18 cellular contexts compared by ENCODE assay signal in the genomic region with DNA sequence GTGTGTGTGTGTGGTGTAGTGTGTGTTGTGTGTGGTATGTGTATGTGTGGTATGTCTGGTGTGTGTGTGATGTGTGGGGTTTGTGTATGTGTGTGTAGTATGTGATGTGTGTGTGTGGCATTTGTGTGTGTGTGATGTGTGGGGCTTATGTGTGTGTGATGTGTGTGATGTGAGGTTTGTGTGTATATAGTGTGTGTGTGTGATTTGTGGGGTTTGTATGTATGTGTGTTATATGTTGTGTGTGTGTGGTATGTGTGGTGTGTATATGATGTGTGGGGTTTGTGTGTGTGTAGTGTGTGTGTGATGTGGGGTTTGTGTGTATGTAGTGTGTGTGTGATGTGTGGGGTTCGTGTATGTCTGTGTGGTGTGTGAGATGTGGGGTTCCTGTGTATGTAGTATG. TPM values are rescaled to one million over a fixed set of nuclear protein-coding genes. Genes with fewer than 3 reads are reported as not detected.
A peak's percentile ranks its signal among the peaks of the same experiment; 100 is the strongest.
DNase-seq lines count a peak whose midpoint lies in the region; ATAC-seq, FAIRE-seq and TF ChIP-seq lines count a peak whose summit lies in the region.
"Had no signal": no experiment of that assay in that cellular context is flagged by ENCODE, and none has a peak within 500 bp of the region (broad histone marks: within the 10 kb centered on the region; RNA-seq: fewer than 3 reads in every experiment).

No MANE protein-coding gene starts in this region.

- H3F3A ChIP-seq in PC-3 (ENCODE audit: low read length, unreplicated experiment), result no peaks in the 10 kb centered on the region

- ATAC-seq in PC-3, result no peak
- ATAC-seq in HG03175 (IDR thresholded peaks at IDR 0.05; ENCODE audit: unreplicated experiment), result no peak
- ATAC-seq in GM21723 (IDR thresholded peaks at IDR 0.05; ENCODE audit: unreplicated experiment), result no peak

- H3K36me3 ChIP-seq in PC-3 (ENCODE audit: low read depth, low read length) (no peaks in the 10 kb centered on the region), keratinocyte (ENCODE audit: control insufficient read depth in 2 of 2, extremely low read depth in 1 of 2, insufficient read depth in 2 of 2, low read length in 2 of 2) (no peaks in the 10 kb centered on the region), skeletal muscle satellite cell (ENCODE audit: insufficient read depth, low read length) (no peaks in the 10 kb centered on the region), HAP-1 (replicated peaks) (no peaks in the 10 kb centered on the region)

- H2AFZ ChIP-seq in PC-3 (ENCODE audit: low read length) (no peak overlapping the region), keratinocyte (ENCODE audit: control insufficient read depth, low read length) (no peak overlapping the region)

- CTCF ChIA-PET in PC-3 (lab: Charles Lee), result no interaction called here

- H3K9me2 ChIP-seq in PC-3 (replicated peaks; ENCODE audit: low read length), result no peaks in the 10 kb centered on the region

- FAIRE-seq in keratinocyte (lab: Jason Lieb, UNC), result peak; percentile 44

- in situ Hi-C loops in HAP-1 (cut with MboI; ENCODE audit: low sequenced_read_pairs), result no loop called here

- no peaks in the 10 kb centered on the region for H4K20me1 ChIP-seq in PC-3 (ENCODE audit: low read length)
- H4K20me1 ChIP-seq in keratinocyte (ENCODE audit: control insufficient read depth, extremely low read depth, insufficient read depth, low read length), result no peaks in the 10 kb centered on the region

- H3K9me3 ChIP-seq in PC-3 (ENCODE audit: low read length) (no peaks in the 10 kb centered on the region), keratinocyte (ENCODE audit: control insufficient read depth, low read depth, low read length) (no peaks in the 10 kb centered on the region), skeletal muscle satellite cell (replicated peaks; ENCODE audit: low read length) (no peaks in the 10 kb centered on the region), HAP-1 (no peaks in the 10 kb centered on the region)

- no peak for TF ChIP-seq CTCF in PC-3 (conservative IDR thresholded peaks at IDR 0.05; ENCODE audit: low read depth, low read length)
- TF ChIP-seq CTCF in keratinocyte (optimal IDR thresholded peaks at IDR 0.05 in 1 of 3, IDR thresholded peaks at IDR 0.05 in 1 of 3, conservative IDR thresholded peaks at IDR 0.05 in 1 of 3; ENCODE audit: extremely low read depth in 1 of 3, insufficient read depth in 2 of 3, low read length in 3 of 3), result no peak

- H3K9me1 ChIP-seq in keratinocyte (ENCODE audit: control insufficient read depth, extremely low read depth, insufficient read depth, low read length), result no peaks in the 10 kb centered on the region

- no peaks in the 10 kb centered on the region for H3K79me2 ChIP-seq in PC-3 (ENCODE audit: low read length)
- no peaks in the 10 kb centered on the region for H3K79me2 ChIP-seq in keratinocyte (ENCODE audit: control insufficient read depth, insufficient read depth, low read length)

- H3K9ac ChIP-seq in PC-3 (ENCODE audit: low read length), result no peak overlapping the region
- H3K9ac ChIP-seq in keratinocyte (ENCODE audit: control insufficient read depth, extremely low read depth, insufficient read depth, low read length), result no peak overlapping the region
- peak overlapping the region; percentile 19 for H3K9ac ChIP-seq in skeletal muscle satellite cell (ENCODE audit: low read depth, low read length)

- H3K27me3 ChIP-seq in PC-3 (ENCODE audit: low read length) (no peaks in the 10 kb centered on the region), keratinocyte (ENCODE audit: control insufficient read depth, extremely low read depth, insufficient read depth, low read length) (peaks cover 5% of the 10 kb centered on the region), skeletal muscle satellite cell (ENCODE audit: control insufficient read depth, insufficient read depth, low read length) (no peaks in the 10 kb centered on the region), HAP-1 (ENCODE audit: low read depth) (peaks cover 8% of the 10 kb centered on the region)

- no peak overlapping the region for H3K27ac ChIP-seq in PC-3 (ENCODE audit: low read length)
- H3K27ac ChIP-seq in keratinocyte (ENCODE audit: control insufficient read depth, insufficient read depth, low read length), result no peak overlapping the region
- H3K27ac ChIP-seq: 22Rv1, SK-N-MC had no signal

- H3K4me1 ChIP-seq in PC-3 (ENCODE audit: insufficient read depth, low read length), result peaks cover 12% of the 10 kb centered on the region
- H3K4me1 ChIP-seq in keratinocyte (ENCODE audit: control insufficient read depth, extremely low read depth, insufficient read depth, low read length), result peaks cover 12% of the 10 kb centered on the region
- H3K4me1 ChIP-seq in skeletal muscle satellite cell (ENCODE audit: control insufficient read depth, insufficient read depth, low read length), result peaks cover 25% of the 10 kb centered on the region
- no peaks in the 10 kb centered on the region for H3K4me1 ChIP-seq in HAP-1

- dilution Hi-C loops in keratinocyte (cut with MboI; ENCODE audit: extremely low pct_ligation_motif_present, low sequenced_read_pairs), result no loop called here

- intact Hi-C loops in PC-3 (cut with micrococcal nuclease), result no loop called here

- H3K4me2 ChIP-seq in PC-3 (ENCODE audit: low read length) (peak overlapping the region; percentile 23; the same call in 1 of the 2 replicates), keratinocyte (ENCODE audit: control insufficient read depth, extremely low read depth, insufficient read depth, low read depth, low read length) (peak overlapping the region; percentile 35), skeletal muscle satellite cell (ENCODE audit: low read length) (peak overlapping the region; percentile 37)

- BruUV-seq in PC-3 (replicated peaks; lab: Mats Ljungman, UMichigan), result no TSS peak

- POLR2A ChIA-PET in PC-3 (lab: Charles Lee; ENCODE audit: unreplicated experiment), result no interaction called here

- H3K4me3 ChIP-seq in PC-3 (ENCODE audit: low read length) (no peak overlapping the region), keratinocyte (ENCODE audit: control insufficient read depth in 2 of 3, extremely low read depth in 1 of 3, insufficient read depth in 2 of 3, low read depth in 1 of 3, low read length in 3 of 3) (no peak overlapping the region), skeletal muscle satellite cell (ENCODE audit: low read length) (no peak overlapping the region), HAP-1 (no peak overlapping the region)
- H3K4me3 ChIP-seq: SK-N-MC had no signal

- peak; percentile 9 for DNase-seq in activated effector memory CD4-positive, alpha-beta T cell treated with anti-CD3 and anti-CD28 coated beads, Interleukin-2, amount 50 U/mL, for 16 hours
- DNase-seq in activated effector memory CD4-positive, alpha-beta T cell treated with Interleukin-2 at 50 U/mL for 16 hours, result no peak
- DNase-seq in PC-3, result no peak
- no peak for DNase-seq in keratinocyte (ENCODE audit: low read depth, low spot score)
- DNase-seq in HAP-1 (ENCODE audit: low spot score in 2 of 2), result no peak
- DNase-seq: DMS79 treated with DMSO at 0.1 percent for 48 hours, NCI-H1092 treated with DMSO at 0.1 percent for 48 hours, NCI-H2081, NCI-H510A treated with DMSO at 0.1 percent for 48 hours, NCI-H82, OCI-M1, SHP77 had no signal

RNA-seq across cellular contexts. Expression of gene GALNT16, which starts 9.4 kb away (rescaled TPM):
- 0.17 and 0.33 TPM in 2 replicates for total RNA-seq in PC-3 (2014; rRNA removed)
- polyA plus RNA-seq in keratinocyte, result 0.04 TPM in 1 of 3 replicates, not detected in the others
- polyA plus RNA-seq in keratinocyte (2011; ENCODE audit: low read depth), result not detected
- not detected in 2 replicates for polyA plus RNA-seq in keratinocyte (2011; cell fraction: cytosol; rRNA removed)
- polyA plus RNA-seq in keratinocyte (2011; cell fraction: nucleus; rRNA removed), result 0.04 TPM in 1 of 2 replicates, not detected in the other
- polyA plus RNA-seq in keratinocyte (2012; ENCODE audit: low replicate concordance), result 0.03 TPM in 1 of 2 replicates, not detected in the other
- polyA minus RNA-seq in keratinocyte, result not detected in 3 replicates
- polyA minus RNA-seq in keratinocyte (2011; cell fraction: cytosol; rRNA and poly(A)+ RNA removed), result not detected
- not detected in 2 replicates for polyA minus RNA-seq in keratinocyte (2011; cell fraction: nucleus; rRNA and poly(A)+ RNA removed)
- total RNA-seq in skeletal muscle satellite cell (2012; rRNA removed), result under 0.01 and 0.87 TPM in 2 replicates
- polyA plus RNA-seq: CD14-positive monocyte had no signal
